ENCODE assay signal across 1 cellular context in genomic region chr1:14876747-14877146, GRCh38.
TF ChIP-seq lines count a peak whose summit lies in the region.

No MANE protein-coding gene starts in this region.

TF ChIP-seq in K562, 482 proteins besides CTCF, POLR2A, EP300 and RAD21 (continued from another document):
- no peak for TF ChIP-seq ZNF280A (IDR thresholded peaks at IDR 0.05; ENCODE audit: low read depth, partially characterized antibody)
- peak; percentile 36; the same call in 1 of the 2 replicates for TF ChIP-seq NFE2L1 (tag; IDR thresholded peaks at IDR 0.05; ENCODE audit: borderline replicate concordance, low read depth)
- no peak for TF ChIP-seq ARHGAP35 (IDR thresholded peaks at IDR 0.05; ENCODE audit: partially characterized antibody)
- TF ChIP-seq MAFK (IDR thresholded peaks at IDR 0.05; ENCODE audit: low read length) = peak; percentile 77
- TF ChIP-seq DEAF1 (CRISPR knock-in tag; IDR thresholded peaks at IDR 0.05) = no peak
- TF ChIP-seq MAFF (IDR thresholded peaks at IDR 0.05; ENCODE audit: low read length) = peak; percentile 75; the same call in 1 of the 2 replicates
- peak; percentile 83 for TF ChIP-seq ZNF316 (IDR thresholded peaks at IDR 0.05)
- TF ChIP-seq ZBTB26 (CRISPR knock-in tag; IDR thresholded peaks at IDR 0.05) = no peak
- TF ChIP-seq MEIS2 (IDR thresholded peaks at IDR 0.05; ENCODE audit: partially characterized antibody) = peak; percentile 42
- TF ChIP-seq MAFG (tag; conservative IDR thresholded peaks at IDR 0.05) = peak; percentile 90
- no peak for TF ChIP-seq YBX1 (IDR thresholded peaks at IDR 0.05)
